ENCODE assay signal across 19 cellular contexts in the genomic region with DNA sequence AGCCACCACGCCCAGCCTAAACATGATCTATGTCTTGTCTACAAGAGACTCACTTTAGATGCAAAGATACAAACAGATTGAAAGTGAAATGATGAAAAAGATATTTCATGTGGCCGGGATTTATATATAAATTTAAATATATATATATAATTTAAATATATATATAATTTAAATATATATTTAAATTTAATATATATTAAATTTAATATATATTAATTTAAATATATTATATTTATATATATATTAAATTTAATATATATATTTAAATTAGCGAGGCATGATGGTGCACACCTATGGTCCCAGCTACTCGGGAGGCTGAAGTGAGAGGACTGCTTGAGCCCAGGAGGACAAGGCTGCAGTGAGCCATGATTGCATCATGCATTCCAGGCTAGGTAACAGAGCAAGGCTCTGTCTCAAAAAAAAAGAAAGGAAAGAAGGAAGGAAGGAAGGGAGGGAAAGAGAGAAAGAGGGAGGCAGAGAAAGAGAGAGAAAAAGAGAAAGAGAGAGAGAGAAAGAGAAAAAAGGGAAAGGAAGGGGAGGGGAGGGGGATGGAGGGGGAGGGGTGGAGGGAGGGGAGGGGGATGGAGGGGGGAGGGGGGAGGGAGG. TPM values are rescaled to one million over a fixed set of nuclear protein-coding genes. Genes with fewer than 3 reads are reported as not detected.
DNase-seq lines count a peak whose midpoint lies in the region; ATAC-seq, FAIRE-seq and TF ChIP-seq lines count a peak whose summit lies in the region.
"Had no signal": no experiment of that assay in that cellular context is flagged by ENCODE, and none has a peak within 500 bp of the region (broad histone marks: within the 10 kb centered on the region; RNA-seq: fewer than 3 reads in every experiment).

No MANE protein-coding gene starts in this region.

- H3K9ac ChIP-seq in kidney (ENCODE audit: low read length in 2 of 2) = no peak overlapping the region

- H3K4me1 Mint-ChIP-seq in activated naive CD8-positive, alpha-beta T cell (ENCODE audit: low read depth) = no peaks in the 10 kb centered on the region
- H3K4me1 Mint-ChIP-seq in activated naive CD8-positive, alpha-beta T cell treated with anti-CD3 and anti-CD28 coated beads, Interleukin-2, amount 50 U/mL, for 24 hours = peaks cover 6% of the 10 kb centered on the region

- no peaks in the 10 kb centered on the region for H3K9me3 Mint-ChIP-seq in activated naive CD8-positive, alpha-beta T cell (ENCODE audit: low read depth)
- no peaks in the 10 kb centered on the region for H3K9me3 Mint-ChIP-seq in activated naive CD8-positive, alpha-beta T cell treated with anti-CD3 and anti-CD28 coated beads, Interleukin-2, amount 50 U/mL, for 24 hours

- H3K4me3 ChIP-seq in kidney (ENCODE audit: low read length in 2 of 2) = no peak overlapping the region

- intact Hi-C loops in kidney (cut with DNase I) = no loop called here

- H3K27ac Mint-ChIP-seq in activated naive CD8-positive, alpha-beta T cell = peak overlapping the region; percentile 58
- H3K27ac Mint-ChIP-seq in activated naive CD8-positive, alpha-beta T cell treated with anti-CD3 and anti-CD28 coated beads, Interleukin-2, amount 50 U/mL, for 24 hours = no peak overlapping the region
- H3K27ac Mint-ChIP-seq: B cell; CD4-positive, alpha-beta T cell had no signal

- H3K4me3 Mint-ChIP-seq in activated naive CD8-positive, alpha-beta T cell = no peak overlapping the region
- no peak overlapping the region for H3K4me3 Mint-ChIP-seq in activated naive CD8-positive, alpha-beta T cell treated with anti-CD3 and anti-CD28 coated beads, Interleukin-2, amount 50 U/mL, for 24 hours
- H3K4me3 Mint-ChIP-seq: B cell; CD4-positive, alpha-beta T cell had no signal

- peaks cover 15% of the 10 kb centered on the region for H3K27me3 Mint-ChIP-seq in activated naive CD8-positive, alpha-beta T cell
- H3K27me3 Mint-ChIP-seq in activated naive CD8-positive, alpha-beta T cell treated with anti-CD3 and anti-CD28 coated beads, Interleukin-2, amount 50 U/mL, for 24 hours = peaks cover 42% of the 10 kb centered on the region

- TF ChIP-seq CTCF in kidney (IDR thresholded peaks at IDR 0.05; ENCODE audit: borderline replicate concordance, extremely low read depth, insufficient read depth) = no peak
- TF ChIP-seq CTCF in RWPE1 (conservative IDR thresholded peaks at IDR 0.05; ENCODE audit: low read depth) = no peak

- H3K36me3 ChIP-seq in kidney (ENCODE audit: control insufficient read depth in 1 of 2, insufficient read depth in 2 of 2, low read length in 2 of 2) = no peaks in the 10 kb centered on the region

- FAIRE-seq in G401.6 (lab: Jason Lieb, UNC) = peak; percentile 84
- peak; percentile 62 for FAIRE-seq in TTC549 (lab: Jason Lieb, UNC)
- FAIRE-seq in kidney (lab: Jason Lieb, UNC) = peak; percentile 79
- FAIRE-seq: D721Med, GM12892 had no signal

- peaks cover 0 to 3% of the 10 kb centered on the region in 2 donors for H3K9me3 ChIP-seq in kidney (ENCODE audit: control insufficient read depth in 1 of 2, low read length in 2 of 2)

- DNase-seq in activated naive CD8-positive, alpha-beta T cell treated with anti-CD3 and anti-CD28 coated beads, Interleukin-2, amount 50 U/mL, for 24 hours = no peak
- DNase-seq in kidney (no peak), RWPE1 (ENCODE audit: low spot score) (no peak), NK-92 (lab: John Stamatoyannopoulos, UW; ENCODE audit: unreplicated experiment) (no peak)
- DNase-seq: C1 segment of cervical spinal cord; CD4-positive, alpha-beta T cell; DMS153; DMS79 treated with DMSO at 0.1 percent for 48 hours; EL; GDM1 had no signal

- CTCF ChIA-PET in RWPE1 (lab: Yijun Ruan, JAX) = no interaction called here

- POLR2A ChIA-PET in RWPE1 (lab: Yijun Ruan, JAX; ENCODE audit: low non-redundant PET) = no interaction called here

- ATAC-seq in activated naive CD8-positive, alpha-beta T cell treated with anti-CD3 and anti-CD28 coated beads, Interleukin-2, amount 50 U/mL, for 24 hours = no peak
- no peak for ATAC-seq in HG03108 (IDR thresholded peaks at IDR 0.05; ENCODE audit: unreplicated experiment)

- no peaks in the 10 kb centered on the region for H3K36me3 Mint-ChIP-seq in activated naive CD8-positive, alpha-beta T cell
- H3K36me3 Mint-ChIP-seq in activated naive CD8-positive, alpha-beta T cell treated with anti-CD3 and anti-CD28 coated beads, Interleukin-2, amount 50 U/mL, for 24 hours (ENCODE audit: low read depth) = no peaks in the 10 kb centered on the region

- no peaks in the 10 kb centered on the region for H3K4me1 ChIP-seq in kidney (ENCODE audit: control insufficient read depth in 1 of 2, insufficient read depth in 1 of 2, low read depth in 1 of 2, low read length in 2 of 2)

- H3K27ac ChIP-seq in kidney (ENCODE audit: low read depth in 2 of 2, low read length in 2 of 2) (no peak overlapping the region), RWPE1 (no peak overlapping the region)
- H3K27ac ChIP-seq: HL-60 had no signal

RNA-seq across cellular contexts. Expression of gene EVI5L, which starts 7.0 kb away (rescaled TPM):
- total RNA-seq in kidney = 15.9 TPM
- polyA plus RNA-seq in kidney (ENCODE audit: insufficient read depth, low read depth, low replicate concordance) = 14.5 TPM

RNA-seq across cellular contexts. Expression of gene PRR36, which starts 51.2 kb away (rescaled TPM):
- total RNA-seq in kidney = 4.2 TPM
- 1.1 TPM for polyA plus RNA-seq in kidney (ENCODE audit: insufficient read depth, low read depth, low replicate concordance)
- total RNA-seq: B cell, H4 had no signal

RNA-seq across cellular contexts. Expression of gene CLEC4M, which starts 60.0 kb away (rescaled TPM):
- total RNA-seq in kidney = 0.54 TPM
- polyA plus RNA-seq in kidney (ENCODE audit: insufficient read depth, low read depth, low replicate concordance) = not detected
- total RNA-seq: CD4-positive, alpha-beta T cell; H4 had no signal
